Comparison of ENCODE assay signal across 8 cellular contexts in the genomic region with DNA sequence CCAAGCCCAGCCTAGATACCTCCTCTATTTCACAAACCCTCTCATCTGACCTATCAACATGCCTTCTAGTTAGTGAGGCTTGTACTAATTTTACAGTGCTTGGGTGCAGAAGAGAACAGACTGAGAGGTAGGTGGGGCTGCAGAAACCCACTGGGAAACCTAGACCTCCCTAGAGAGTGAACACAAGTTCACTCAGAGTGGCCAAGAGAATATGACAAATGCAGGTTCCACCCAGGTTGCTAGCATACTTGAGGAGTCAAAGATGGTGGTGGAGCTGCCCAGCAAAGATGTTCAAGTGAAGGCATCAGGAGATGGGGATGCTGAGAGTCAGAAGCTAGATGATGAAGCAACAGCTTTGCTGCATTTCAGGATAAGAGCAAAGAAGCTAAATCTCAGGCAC.
"Had no signal": no experiment of that assay in that cellular context is flagged by ENCODE, and none has a peak within 500 bp of the region (broad histone marks: within the 10 kb centered on the region; RNA-seq: fewer than 3 reads in every experiment).

No MANE protein-coding gene starts in this region.

- DNase-seq: GM23248, GOT3, H7, H9, HCEC 1CT, HFFc6 had no signal

- H3K27ac ChIP-seq: GM23248 had no signal

- H3K4me1 ChIP-seq: HAP-1 had no signal

- H3K9ac ChIP-seq: GM23248 had no signal

- H3K4me2 ChIP-seq: GM23338 had no signal

- H2AFZ ChIP-seq: GM23248, GM23338 had no signal

- H3K4me3 ChIP-seq: GM23248, GM23338, HAP-1 had no signal

- H3K36me3 ChIP-seq: HAP-1 had no signal
